ENCODE assay signal across 8 cellular contexts in the genomic region with DNA sequence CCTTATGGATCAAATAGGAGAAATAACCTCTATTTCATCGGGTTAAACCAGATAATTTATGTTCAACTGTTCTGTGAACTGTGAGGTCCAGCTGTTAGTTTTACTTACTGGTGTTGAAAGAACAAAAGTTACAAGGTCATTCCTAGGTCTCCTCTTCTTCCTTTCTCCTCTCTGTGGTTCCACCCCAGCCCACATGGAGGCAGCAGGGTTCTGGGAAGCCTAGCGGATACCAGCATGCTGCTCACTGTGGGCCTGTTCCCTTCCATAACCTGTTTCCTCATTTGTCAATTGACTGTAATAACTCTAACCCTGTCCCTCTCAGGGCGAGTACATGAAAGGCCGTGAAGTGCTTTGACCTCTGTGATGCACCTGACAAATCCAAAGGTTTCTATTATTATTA. TPM values are rescaled to one million over a fixed set of nuclear protein-coding genes. Genes with fewer than 3 reads are reported as not detected.
DNase-seq lines count a peak whose midpoint lies in the region; ATAC-seq, FAIRE-seq and TF ChIP-seq lines count a peak whose summit lies in the region.

No MANE protein-coding gene starts in this region.

- H3K36me3 ChIP-seq in bronchial epithelial cell (ENCODE audit: control insufficient read depth, insufficient read depth, low read length), result peaks cover 9% of the 10 kb centered on the region

- peak; percentile 95 for ATAC-seq in left lobe of liver
- no peak for ATAC-seq in GM21367 (IDR thresholded peaks at IDR 0.05; ENCODE audit: unreplicated experiment)

- no peaks in the 10 kb centered on the region for H3K27me3 ChIP-seq in bronchial epithelial cell (ENCODE audit: control insufficient read depth, insufficient read depth, low read length)

- H3K4me3 ChIP-seq in bronchial epithelial cell (ENCODE audit: low read depth, low read length), result no peak overlapping the region

- no peak for FAIRE-seq in bronchial epithelial cell (lab: Jason Lieb, UNC)

- DNase-seq in NCI-H2196 (lab: John Stamatoyannopoulos, UW; ENCODE audit: unreplicated experiment) (peak; percentile 53), NCI-H2196 treated with DMSO at 0.1 percent for 48 hours (lab: John Stamatoyannopoulos, UW; ENCODE audit: unreplicated experiment) (no peak), NCI-H446 treated with DMSO at 0.1 percent for 48 hours (lab: John Stamatoyannopoulos, UW) (peak; percentile 34), bronchial epithelial cell (ENCODE audit: low read depth) (peak; percentile 34), left lobe of liver (ENCODE audit: low spot score) (no peak), ureter (ENCODE audit: low spot score) (peak; percentile 52), putamen (ENCODE audit: low spot score) (no peak)

- peak; percentile 68 for TF ChIP-seq CTCF in bronchial epithelial cell (IDR thresholded peaks at IDR 0.05; ENCODE audit: insufficient read depth, low read length, severe bottlenecking)

RNA-seq across cellular contexts. Expression of a gene that starts 27.8 kb away (rescaled TPM):
- 2.9 and 3.4 TPM in 2 replicates for total RNA-seq in bronchial epithelial cell
- total RNA-seq in left lobe of liver, result 1.4 TPM
- total RNA-seq in ureter, result 3.6 TPM

Comparison
In these comparisons a context has a peak if more than half of its experiments do, and no peak if none do; other contexts are left out.
1. DNase-seq: peak in NCI-H2196 (single experiment), NCI-H446 treated with DMSO at 0.1 percent for 48 hours (single experiment), bronchial epithelial cell (single experiment) and ureter (single experiment); none in NCI-H2196 treated with DMSO at 0.1 percent for 48 hours (single experiment), left lobe of liver (single experiment) and putamen (single experiment).